ENCODE assay signal across 1 cellular context in the genomic region with DNA sequence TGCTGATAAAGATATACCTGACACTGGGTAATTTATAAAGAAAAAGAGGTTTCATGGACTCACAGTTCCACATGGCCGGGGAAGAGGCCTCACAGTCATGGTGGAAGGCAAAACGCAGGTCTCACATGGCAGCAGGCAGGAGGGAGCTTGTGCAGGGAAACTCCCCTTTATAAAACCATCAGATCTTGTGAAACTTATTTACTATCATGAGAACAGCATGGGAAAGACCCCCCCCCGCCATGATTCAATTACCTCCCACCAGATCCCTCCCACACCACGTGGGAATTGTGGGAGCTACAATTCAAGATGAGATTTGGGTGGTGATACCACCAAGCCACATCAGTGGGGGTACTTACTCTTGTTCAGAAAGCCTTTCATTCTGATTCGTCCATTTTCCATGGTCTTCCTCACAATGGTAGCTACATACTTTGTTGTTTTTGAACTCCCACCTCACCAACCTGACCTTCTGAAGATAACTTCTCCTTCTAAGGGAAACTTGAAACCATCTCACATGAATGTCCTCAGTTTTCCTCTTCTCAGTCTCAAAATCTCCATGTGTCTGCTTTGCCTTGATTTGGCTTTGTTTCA.
TF ChIP-seq lines count a peak whose summit lies in the region.

No MANE protein-coding gene starts in this region.

TF ChIP-seq in H1, 55 proteins besides CTCF, POLR2A, EP300 and RAD21 (continued from another document):
- TF ChIP-seq, protein P1, sequence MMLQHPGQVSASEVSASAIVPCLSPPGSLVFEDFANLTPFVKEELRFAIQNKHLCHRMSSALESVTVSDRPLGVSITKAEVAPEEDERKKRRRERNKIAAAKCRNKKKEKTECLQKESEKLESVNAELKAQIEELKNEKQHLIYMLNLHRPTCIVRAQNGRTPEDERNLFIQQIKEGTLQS (IDR thresholded peaks at IDR 0.05; ENCODE audit: insufficient read depth, low read depth, low read length) = no peak
- TF ChIP-seq EGR1 (IDR thresholded peaks at IDR 0.05; ENCODE audit: borderline replicate concordance, low read depth, low read length) (no peak), KDM1A (IDR thresholded peaks at IDR 0.05; ENCODE audit: borderline replicate concordance, low read length) (no peak), SIRT6 (IDR thresholded peaks at IDR 0.05; ENCODE audit: low read length) (no peak), BACH1 (IDR thresholded peaks at IDR 0.05; ENCODE audit: low read length) (no peak), CREB1 (IDR thresholded peaks at IDR 0.05) (no peak)
- TF ChIP-seq, protein P2, sequence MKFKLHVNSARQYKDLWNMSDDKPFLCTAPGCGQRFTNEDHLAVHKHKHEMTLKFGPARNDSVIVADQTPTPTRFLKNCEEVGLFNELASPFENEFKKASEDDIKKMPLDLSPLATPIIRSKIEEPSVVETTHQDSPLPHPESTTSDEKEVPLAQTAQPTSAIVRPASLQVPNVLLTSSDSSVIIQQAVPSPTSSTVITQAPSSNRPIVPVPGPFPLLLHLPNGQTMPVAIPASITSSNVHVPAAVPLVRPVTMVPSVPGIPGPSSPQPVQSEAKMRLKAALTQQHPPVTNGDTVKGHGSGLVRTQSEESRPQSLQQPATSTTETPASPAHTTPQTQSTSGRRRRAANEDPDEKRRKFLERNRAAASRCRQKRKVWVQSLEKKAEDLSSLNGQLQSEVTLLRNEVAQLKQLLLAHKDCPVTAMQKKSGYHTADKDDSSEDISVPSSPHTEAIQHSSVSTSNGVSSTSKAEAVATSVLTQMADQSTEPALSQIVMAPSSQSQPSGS (IDR thresholded peaks at IDR 0.05; ENCODE audit: low read length) = no peak
TF ChIP-seq in H1: peak in this region for 0.
